1 cellular context compared by ENCODE assay signal in genomic region chr22:36432592-36433317, GRCh38.
TF ChIP-seq lines count a peak whose summit lies in the region.

No MANE protein-coding gene starts in this region.

TF ChIP-seq in IMR-90, 13 proteins besides CTCF, POLR2A, EP300 and RAD21 (continued from another document):
- no peak for TF ChIP-seq USF2 (IDR thresholded peaks at IDR 0.05; ENCODE audit: low read depth, low read length)
- no peak for TF ChIP-seq CHD1 (IDR thresholded peaks at IDR 0.05; ENCODE audit: low read depth, low read length)
- no peak for TF ChIP-seq NFE2L2 (IDR thresholded peaks at IDR 0.05; ENCODE audit: low read depth, low read length)
- no peak for TF ChIP-seq RFX5 (IDR thresholded peaks at IDR 0.05; ENCODE audit: low read depth, low read length)
- no peak for TF ChIP-seq BHLHE40 (IDR thresholded peaks at IDR 0.05; ENCODE audit: low read depth, low read length)
- no peak for TF ChIP-seq MAZ (IDR thresholded peaks at IDR 0.05; ENCODE audit: borderline replicate concordance, low read depth, low read length)
